In the genomic region with DNA sequence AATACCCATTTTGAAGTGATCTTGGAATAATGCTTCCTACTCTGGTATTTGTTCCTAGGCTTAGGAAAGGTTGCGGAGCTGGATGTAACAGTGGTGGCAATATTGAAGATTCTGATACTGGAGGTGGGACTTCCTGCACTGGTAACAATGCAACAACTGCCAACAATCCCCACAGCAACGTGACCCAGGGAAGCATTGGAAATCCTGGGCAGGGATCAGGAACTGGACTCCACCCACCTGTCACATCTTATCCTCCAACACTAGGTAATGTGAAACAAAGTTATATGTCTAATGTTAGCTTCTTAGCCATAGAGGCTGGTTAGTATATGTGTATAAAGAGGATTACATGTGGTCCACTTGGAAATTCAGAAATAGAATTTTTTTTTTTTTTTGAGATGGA, we compare ENCODE assay signal across 14 cellular contexts.
A peak's percentile ranks its signal among the peaks of the same experiment; 100 is the strongest.
DNase-seq lines count a peak whose midpoint lies in the region; ATAC-seq and TF ChIP-seq lines count a peak whose summit lies in the region.
"Had no signal": no experiment of that assay in that cellular context is flagged by ENCODE, and none has a peak within 500 bp of the region (broad histone marks: within the 10 kb centered on the region; RNA-seq: fewer than 3 reads in every experiment).

No MANE protein-coding gene starts in this region.

- H3K79me2 ChIP-seq in HCT116 (ENCODE audit: insufficient read depth, low read length) (no peaks in the 10 kb centered on the region), mesendoderm (ENCODE audit: control insufficient read depth, insufficient read depth, low read length) (no peaks in the 10 kb centered on the region)

- H4K20me1 ChIP-seq in HCT116 (ENCODE audit: insufficient read depth): no peaks in the 10 kb centered on the region

- no peaks in the 10 kb centered on the region for H3K4me1 ChIP-seq in heart left ventricle
- H3K4me1 ChIP-seq in HCT116 (ENCODE audit: control insufficient read depth in 1 of 2, insufficient read depth in 2 of 2, low read length in 2 of 2): peaks cover 0 to 11% of the 10 kb centered on the region in 2 experiments; a peak in 2 of 4 replicates
- H3K4me1 ChIP-seq in mesendoderm (ENCODE audit: control insufficient read depth, low read depth, low read length): no peaks in the 10 kb centered on the region
- H3K4me1 ChIP-seq: BLaER1 treated with 17β-estradiol and CSF1 and Interleukin-3, amounts not matched to agents 10 nM and 100 nM had no signal

- no peak overlapping the region for H3K27ac ChIP-seq in heart left ventricle
- H3K27ac ChIP-seq in HCT116 (ENCODE audit: low read depth, low read length): peak overlapping the region; percentile 18; the same call in 1 of the 2 replicates
- no peak overlapping the region for H3K27ac ChIP-seq in mesendoderm (ENCODE audit: low read depth, low read length)
- no peak overlapping the region for H3K27ac ChIP-seq in WERI-Rb-1
- H3K27ac ChIP-seq: HL-60 had no signal

- peaks cover 0 to 93% (median 80%) of the 10 kb centered on the region in 9 donors for H3K36me3 ChIP-seq in heart left ventricle
- peaks cover 7 to 11% of the 10 kb centered on the region in 2 experiments for H3K36me3 ChIP-seq in HCT116 (ENCODE audit: control insufficient read depth in 1 of 2, insufficient read depth in 2 of 2, low read length in 2 of 2)
- H3K36me3 ChIP-seq in mesendoderm (ENCODE audit: control insufficient read depth, insufficient read depth, low read length): peaks cover 3% of the 10 kb centered on the region
- peaks cover 50% of the 10 kb centered on the region for H3K36me3 ChIP-seq in WERI-Rb-1

- H3K4me2 ChIP-seq in HCT116 (ENCODE audit: low read length): peak overlapping the region; percentile 30
- no peak overlapping the region for H3K4me2 ChIP-seq in mesendoderm (ENCODE audit: low read length)
- H3K4me2 ChIP-seq: BLaER1 treated with 17β-estradiol and CSF1 and Interleukin-3, amounts not matched to agents 10 nM and 100 nM had no signal

- TF ChIP-seq POLR2A in heart left ventricle (IDR thresholded peaks at IDR 0.05): no peak
- no peak for TF ChIP-seq POLR2A in HCT116 (IDR thresholded peaks at IDR 0.05; ENCODE audit: borderline replicate concordance, extremely low read depth, insufficient read depth, insufficient read length)

- H3K9me2 ChIP-seq in HCT116 (ENCODE audit: insufficient read depth): no peaks in the 10 kb centered on the region

- no peak overlapping the region for H2BK5ac ChIP-seq in mesendoderm (ENCODE audit: low read length)

- peaks cover 35% of the 10 kb centered on the region for H3K36me3 Mint-ChIP-seq in WTC11

- H3K79me1 ChIP-seq in mesendoderm (ENCODE audit: low read length): no peaks in the 10 kb centered on the region

- H3K4me1 Mint-ChIP-seq in WTC11: no peaks in the 10 kb centered on the region

- no peak overlapping the region for H2AFZ ChIP-seq in HCT116 (ENCODE audit: low read depth, low read length, poor library complexity, severe bottlenecking)

- TF ChIP-seq RAD21 in HCT116 (IDR thresholded peaks at IDR 0.05; ENCODE audit: low read depth): no peak

- no peak overlapping the region for H2BK120ac ChIP-seq in mesendoderm (ENCODE audit: low read depth, low read length)

- H3K9me3 ChIP-seq in heart left ventricle (no peaks in the 10 kb centered on the region), HCT116 (ENCODE audit: control insufficient read depth in 1 of 2, insufficient read depth in 1 of 2, low read depth in 1 of 2, low read length in 2 of 2) (no peaks in the 10 kb centered on the region), WERI-Rb-1 (ENCODE audit: severe bottlenecking) (no peaks in the 10 kb centered on the region)
- H3K9me3 ChIP-seq: BLaER1 treated with 17β-estradiol and CSF1 and Interleukin-3, amounts not matched to agents 10 nM and 100 nM; HAP-1 had no signal

- DNase-seq in heart left ventricle (no peak), Right ventricle myocardium superior (no peak), HCT116 (ENCODE audit: low read depth, low spot score) (no peak), WTC11 (ENCODE audit: low spot score) (no peak), mesendoderm (peak; percentile 30), WERI-Rb-1 (no peak), NCI-H1694 treated with DMSO at 0.1 percent for 48 hours (lab: John Stamatoyannopoulos, UW) (no peak)
- DNase-seq: ACHN; CD4-positive, CD25-positive, alpha-beta regulatory T cell; DMS53 had no signal

- no peak overlapping the region for H3K4ac ChIP-seq in mesendoderm (ENCODE audit: low read depth, low read length)

- intact Hi-C loops in heart left ventricle (cut with DNase I) (no loop called here), Right ventricle myocardium superior (cut with DNase I) (no loop called here), HCT116 (cut with micrococcal nuclease) (no loop called here)

- peak in 3 of 4 donors; percentile 49 to 59 (median 57) for ATAC-seq in heart left ventricle
- ATAC-seq in Right ventricle myocardium superior (ENCODE audit: poor library complexity): no peak
- ATAC-seq in HCT116: peak; percentile 83
- no peak for ATAC-seq in WTC11
- no peak for ATAC-seq in GM21423 (IDR thresholded peaks at IDR 0.05; ENCODE audit: unreplicated experiment)

- POLR2A ChIA-PET in HCT116 (lab: Charles Lee): no interaction called here
- POLR2A ChIA-PET in WTC11 (lab: Charles Lee): interaction anchor here (0.7 kb wide), 1 partner anchor 490 kb away, joined by 5 read pairs; no protein-coding TSS in a partner anchor

- no peak overlapping the region for H2AK5ac ChIP-seq in mesendoderm (ENCODE audit: low read length)

- H3K9me3 Mint-ChIP-seq in WTC11: no peaks in the 10 kb centered on the region
- H3K9me3 Mint-ChIP-seq: CD4-positive, CD25-positive, alpha-beta regulatory T cell had no signal

- H4K8ac ChIP-seq in mesendoderm (ENCODE audit: low read depth, low read length): no peak overlapping the region

- H3K27me3 Mint-ChIP-seq in WTC11 (ENCODE audit: low read depth): no peaks in the 10 kb centered on the region
- H3K27me3 Mint-ChIP-seq: CD4-positive, CD25-positive, alpha-beta regulatory T cell had no signal

- no peak overlapping the region for H2BK15ac ChIP-seq in mesendoderm (replicated peaks; ENCODE audit: low read depth)

- H3K18ac ChIP-seq in mesendoderm (ENCODE audit: low read length): no peak overlapping the region

- no peak overlapping the region for H3K4me3 Mint-ChIP-seq in WTC11
- H3K4me3 Mint-ChIP-seq: CD4-positive, CD25-positive, alpha-beta regulatory T cell had no signal

- H3K27ac Mint-ChIP-seq in WTC11: no peak overlapping the region

- RAD21 ChIA-PET in HCT116 (lab: Charles Lee; ENCODE audit: low non-redundant PET in 1 of 2, low total read pairs in 2 of 2, uncharacterized antibody in 2 of 2, unreplicated experiment in 2 of 2): no interaction called here

- H4K5ac ChIP-seq in mesendoderm (ENCODE audit: low read length): no peak overlapping the region

- H3K56ac ChIP-seq in mesendoderm (ENCODE audit: low read length): no peak overlapping the region

- TF ChIP-seq CTCF in heart left ventricle (IDR thresholded peaks at IDR 0.05) (no peak), HCT116 (IDR thresholded peaks at IDR 0.05 in 2 of 3, conservative IDR thresholded peaks at IDR 0.05 in 1 of 3; ENCODE audit: borderline replicate concordance in 1 of 3, insufficient read depth in 1 of 3, low read depth in 2 of 3, low read length in 2 of 3) (no peak), WTC11 (IDR thresholded peaks at IDR 0.05) (no peak), WERI-Rb-1 (IDR thresholded peaks at IDR 0.05; ENCODE audit: low read depth, low read length) (no peak)

- CTCF ChIA-PET in HCT116 (lab: Charles Lee): interaction anchor here (1.9 to 2.4 kb wide), 3 partner anchors 10 to 648 kb away, joined by 8 to 13 read pairs (median 10); no protein-coding TSS in a partner anchor
- CTCF ChIA-PET in WTC11 (lab: Charles Lee): interaction anchor here (0.6 kb wide), 1 partner anchor 634 kb away, joined by 3 read pairs; no protein-coding TSS in a partner anchor

- H3K9ac ChIP-seq in HCT116 (ENCODE audit: low read length) (no peak overlapping the region), mesendoderm (ENCODE audit: low read length) (no peak overlapping the region)
- H3K9ac ChIP-seq: BLaER1 treated with 17β-estradiol and CSF1 and Interleukin-3, amounts not matched to agents 10 nM and 100 nM had no signal

- BruUV-seq in HCT116 (replicated peaks; lab: Mats Ljungman, UMichigan): no TSS peak

- WGBS in heart left ventricle, 4 donors: 37 to 60% (median 57%) methylated on average over 2 of the region's 2 CpGs
- no CpG with 5 or more reads among the region's 2 CpGs for WGBS in mesendoderm (ENCODE audit: extremely low coverage, insufficient coverage, low lambda C conversion rate)

- H3K4me3 ChIP-seq in heart left ventricle: no peak overlapping the region
- H3K4me3 ChIP-seq in HCT116 (replicated peaks in 1 of 2; ENCODE audit: low read depth in 1 of 2, low read length in 2 of 2): no peak overlapping the region
- H3K4me3 ChIP-seq in mesendoderm (ENCODE audit: low read length): no peak overlapping the region
- H3K4me3 ChIP-seq in WERI-Rb-1 (ENCODE audit: low read depth, low read length): no peak overlapping the region
- H3K4me3 ChIP-seq: BLaER1 treated with 17β-estradiol and CSF1 and Interleukin-3, amounts not matched to agents 10 nM and 100 nM; HAP-1 had no signal

- H3K27me3 ChIP-seq in heart left ventricle (no peaks in the 10 kb centered on the region), HCT116 (ENCODE audit: insufficient read depth, low read length) (no peaks in the 10 kb centered on the region), mesendoderm (ENCODE audit: insufficient read depth, low read length, poor library complexity) (no peaks in the 10 kb centered on the region), WERI-Rb-1 (ENCODE audit: insufficient read depth, low read depth, severe bottlenecking) (no peaks in the 10 kb centered on the region)
- H3K27me3 ChIP-seq: BLaER1 treated with 17β-estradiol and CSF1 and Interleukin-3, amounts not matched to agents 10 nM and 100 nM had no signal

- H3K23ac ChIP-seq in mesendoderm (ENCODE audit: low read length): no peak overlapping the region

TF ChIP-seq in HCT116, 20 proteins besides CTCF, POLR2A, EP300 and RAD21:
- TF ChIP-seq TCF7L2 (IDR thresholded peaks at IDR 0.05; ENCODE audit: borderline replicate concordance, extremely low read depth, insufficient read depth, insufficient read length) (no peak), SP1 (IDR thresholded peaks at IDR 0.05; ENCODE audit: low read depth) (peak; percentile 21; the same call in 1 of the 2 replicates)

Comparison
In these comparisons a context has a peak if more than half of its experiments do, and no peak if none do; other contexts are left out.
1. ATAC-seq: peak in heart left ventricle (3 of 4) and HCT116 (single experiment); none in Right ventricle myocardium superior (single experiment), WTC11 (single experiment) and GM21423 (single experiment).